1 cellular context compared by ENCODE assay signal in the genomic region with DNA sequence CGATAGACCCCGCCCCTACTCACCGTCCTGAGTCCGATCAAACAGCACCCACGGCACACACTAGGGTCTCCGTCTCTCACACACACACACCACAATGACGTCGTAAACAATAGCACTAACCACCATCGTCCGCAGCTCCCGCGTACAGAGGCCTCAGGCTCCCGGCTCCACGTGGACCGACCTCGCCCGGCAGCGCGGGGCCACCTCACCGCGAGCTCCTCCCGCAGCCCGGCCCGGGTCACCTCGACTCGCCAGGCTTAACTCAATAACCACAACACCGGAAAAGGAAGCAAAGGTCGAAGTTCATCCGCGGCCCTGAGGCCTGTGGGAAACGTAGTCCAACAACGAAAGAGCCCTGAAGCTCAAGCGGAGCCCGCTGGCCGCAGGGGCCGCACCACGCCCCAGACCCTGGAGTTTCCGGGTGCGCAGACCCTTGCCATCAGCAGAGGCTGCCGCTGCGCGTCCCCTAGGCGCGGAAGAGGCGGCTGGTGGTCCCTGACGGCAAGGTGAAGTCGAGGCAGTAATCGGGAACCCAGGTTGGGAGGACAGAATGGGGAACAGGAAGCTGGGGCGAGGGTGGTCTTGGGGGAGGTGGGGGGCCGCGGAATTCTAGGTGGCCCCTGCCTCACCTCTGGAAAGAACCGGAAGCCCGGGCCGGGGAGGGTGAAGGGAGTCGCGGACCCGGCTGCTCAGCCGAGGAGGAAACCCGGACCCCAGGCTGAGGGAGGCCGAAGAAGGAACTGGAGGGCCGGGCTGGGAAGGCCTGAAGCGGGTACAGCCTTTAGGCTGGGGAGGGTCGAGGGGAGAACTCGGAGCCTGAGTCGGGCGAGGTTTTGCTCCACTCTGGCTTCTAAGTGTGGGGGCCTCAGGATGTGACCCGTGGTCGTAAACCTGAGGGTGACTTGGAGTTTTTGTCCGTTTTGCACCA.
TF ChIP-seq lines count a peak whose summit lies in the region.

A gene (minus strand): TSS at position 273 of the 928 bp plus-strand sequence. CDS start 946 bp downstream, outside the sequence.

TF ChIP-seq in GM12878, 131 proteins besides CTCF, POLR2A, EP300 and RAD21 (continued from another document and continues in another):
- TF ChIP-seq, protein P1, sequence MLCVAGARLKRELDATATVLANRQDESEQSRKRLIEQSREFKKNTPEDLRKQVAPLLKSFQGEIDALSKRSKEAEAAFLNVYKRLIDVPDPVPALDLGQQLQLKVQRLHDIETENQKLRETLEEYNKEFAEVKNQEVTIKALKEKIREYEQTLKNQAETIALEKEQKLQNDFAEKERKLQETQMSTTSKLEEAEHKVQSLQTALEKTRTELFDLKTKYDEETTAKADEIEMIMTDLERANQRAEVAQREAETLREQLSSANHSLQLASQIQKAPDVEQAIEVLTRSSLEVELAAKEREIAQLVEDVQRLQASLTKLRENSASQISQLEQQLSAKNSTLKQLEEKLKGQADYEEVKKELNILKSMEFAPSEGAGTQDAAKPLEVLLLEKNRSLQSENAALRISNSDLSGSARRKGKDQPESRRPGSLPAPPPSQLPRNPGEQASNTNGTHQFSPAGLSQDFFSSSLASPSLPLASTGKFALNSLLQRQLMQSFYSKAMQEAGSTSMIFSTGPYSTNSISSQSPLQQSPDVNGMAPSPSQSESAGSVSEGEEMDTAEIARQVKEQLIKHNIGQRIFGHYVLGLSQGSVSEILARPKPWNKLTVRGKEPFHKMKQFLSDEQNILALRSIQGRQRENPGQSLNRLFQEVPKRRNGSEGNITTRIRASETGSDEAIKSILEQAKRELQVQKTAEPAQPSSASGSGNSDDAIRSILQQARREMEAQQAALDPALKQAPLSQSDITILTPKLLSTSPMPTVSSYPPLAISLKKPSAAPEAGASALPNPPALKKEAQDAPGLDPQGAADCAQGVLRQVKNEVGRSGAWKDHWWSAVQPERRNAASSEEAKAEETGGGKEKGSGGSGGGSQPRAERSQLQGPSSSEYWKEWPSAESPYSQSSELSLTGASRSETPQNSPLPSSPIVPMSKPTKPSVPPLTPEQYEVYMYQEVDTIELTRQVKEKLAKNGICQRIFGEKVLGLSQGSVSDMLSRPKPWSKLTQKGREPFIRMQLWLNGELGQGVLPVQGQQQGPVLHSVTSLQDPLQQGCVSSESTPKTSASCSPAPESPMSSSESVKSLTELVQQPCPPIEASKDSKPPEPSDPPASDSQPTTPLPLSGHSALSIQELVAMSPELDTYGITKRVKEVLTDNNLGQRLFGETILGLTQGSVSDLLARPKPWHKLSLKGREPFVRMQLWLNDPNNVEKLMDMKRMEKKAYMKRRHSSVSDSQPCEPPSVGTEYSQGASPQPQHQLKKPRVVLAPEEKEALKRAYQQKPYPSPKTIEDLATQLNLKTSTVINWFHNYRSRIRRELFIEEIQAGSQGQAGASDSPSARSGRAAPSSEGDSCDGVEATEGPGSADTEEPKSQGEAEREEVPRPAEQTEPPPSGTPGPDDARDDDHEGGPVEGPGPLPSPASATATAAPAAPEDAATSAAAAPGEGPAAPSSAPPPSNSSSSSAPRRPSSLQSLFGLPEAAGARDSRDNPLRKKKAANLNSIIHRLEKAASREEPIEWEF (IDR thresholded peaks at IDR 0.05; ENCODE audit: insufficient replicate concordance, low read depth, low read length), result no peak
- TF ChIP-seq, protein P2, sequence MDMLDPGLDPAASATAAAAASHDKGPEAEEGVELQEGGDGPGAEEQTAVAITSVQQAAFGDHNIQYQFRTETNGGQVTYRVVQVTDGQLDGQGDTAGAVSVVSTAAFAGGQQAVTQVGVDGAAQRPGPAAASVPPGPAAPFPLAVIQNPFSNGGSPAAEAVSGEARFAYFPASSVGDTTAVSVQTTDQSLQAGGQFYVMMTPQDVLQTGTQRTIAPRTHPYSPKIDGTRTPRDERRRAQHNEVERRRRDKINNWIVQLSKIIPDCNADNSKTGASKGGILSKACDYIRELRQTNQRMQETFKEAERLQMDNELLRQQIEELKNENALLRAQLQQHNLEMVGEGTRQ (IDR thresholded peaks at IDR 0.05; ENCODE audit: borderline replicate concordance, low read depth, low read length), result no peak
- TF ChIP-seq SMC3 (IDR thresholded peaks at IDR 0.05; ENCODE audit: borderline replicate concordance, low read length) (no peak), TAF1 (IDR thresholded peaks at IDR 0.05; ENCODE audit: borderline replicate concordance, low read depth, low read length) (peak; percentile 60; the same call in 1 of the 2 replicates), EGR1 (IDR thresholded peaks at IDR 0.05; ENCODE audit: borderline replicate concordance in 1 of 2, low read depth in 2 of 2, low read length in 2 of 2) (no peak), NR2F1 (conservative IDR thresholded peaks at IDR 0.05) (peak; percentile 89), JUND (IDR thresholded peaks at IDR 0.05; ENCODE audit: low read depth, low read length) (no peak), ZNF207 (IDR thresholded peaks at IDR 0.05; ENCODE audit: borderline replicate concordance) (0 out of 2 replicates have a peak, but pooled peaks have one; percentile 47), CREB1 (IDR thresholded peaks at IDR 0.05; ENCODE audit: low read depth) (peak; percentile 69; the same call in 1 of the 2 replicates), POLR2AphosphoS5 (IDR thresholded peaks at IDR 0.05; ENCODE audit: low read length) (peak; percentile 92), ZNF24 (IDR thresholded peaks at IDR 0.05) (no peak), SIN3A (IDR thresholded peaks at IDR 0.05; ENCODE audit: low read depth, low read length) (peak; percentile 89), PAX5 (IDR thresholded peaks at IDR 0.05; ENCODE audit: borderline replicate concordance, low read depth, low read length) (no peak), SREBF2 (IDR thresholded peaks at IDR 0.05; ENCODE audit: low read length) (no peak), CBX5 (IDR thresholded peaks at IDR 0.05; ENCODE audit: low read depth) (peak; percentile 67; the same call in 1 of the 2 replicates), TCF7 (IDR thresholded peaks at IDR 0.05; ENCODE audit: borderline replicate concordance) (no peak), IKZF1 (conservative IDR thresholded peaks at IDR 0.05) (peak; percentile 98), RB1 (IDR thresholded peaks at IDR 0.05; ENCODE audit: borderline replicate concordance) (peak; percentile 69; the same call in 1 of the 2 replicates), ATF7 (IDR thresholded peaks at IDR 0.05; ENCODE audit: low read depth) (peak; percentile 87), MXI1 (IDR thresholded peaks at IDR 0.05; ENCODE audit: low read depth, low read length) (peak; percentile 96), YBX1 (IDR thresholded peaks at IDR 0.05) (no peak), HDGF (IDR thresholded peaks at IDR 0.05) (peak; percentile 96), SP1 (IDR thresholded peaks at IDR 0.05; ENCODE audit: low read depth, low read length) (no peak), CBX3 (IDR thresholded peaks at IDR 0.05; ENCODE audit: borderline replicate concordance, low read depth) (no peak), PAX8 (IDR thresholded peaks at IDR 0.05) (no peak), RBBP5 (conservative IDR thresholded peaks at IDR 0.05) (no peak), YY1 (IDR thresholded peaks at IDR 0.05; ENCODE audit: low read depth, low read length) (0 out of 2 replicates have a peak, but pooled peaks have one; percentile 60), NR2C2 (IDR thresholded peaks at IDR 0.05; ENCODE audit: borderline replicate concordance, control insufficient read depth, insufficient read length, low read depth) (peak; percentile 98), MEF2A (IDR thresholded peaks at IDR 0.05; ENCODE audit: insufficient read depth, low read depth, low read length) (no peak), POLR2AphosphoS2 (IDR thresholded peaks at IDR 0.05; ENCODE audit: low read depth, low read length) (peak; percentile 76; the same call in 1 of the 2 replicates), NR2C1 (IDR thresholded peaks at IDR 0.05) (peak; percentile 100), RCOR1 (conservative IDR thresholded peaks at IDR 0.05; ENCODE audit: low read depth, low read length) (no peak), SUZ12 (IDR thresholded peaks at IDR 0.05; ENCODE audit: unreplicated experiment) (no peak), GATAD2B (conservative IDR thresholded peaks at IDR 0.05; ENCODE audit: low read depth) (no peak; the same call in 1 of the 2 replicates)
- TF ChIP-seq, protein P3, sequence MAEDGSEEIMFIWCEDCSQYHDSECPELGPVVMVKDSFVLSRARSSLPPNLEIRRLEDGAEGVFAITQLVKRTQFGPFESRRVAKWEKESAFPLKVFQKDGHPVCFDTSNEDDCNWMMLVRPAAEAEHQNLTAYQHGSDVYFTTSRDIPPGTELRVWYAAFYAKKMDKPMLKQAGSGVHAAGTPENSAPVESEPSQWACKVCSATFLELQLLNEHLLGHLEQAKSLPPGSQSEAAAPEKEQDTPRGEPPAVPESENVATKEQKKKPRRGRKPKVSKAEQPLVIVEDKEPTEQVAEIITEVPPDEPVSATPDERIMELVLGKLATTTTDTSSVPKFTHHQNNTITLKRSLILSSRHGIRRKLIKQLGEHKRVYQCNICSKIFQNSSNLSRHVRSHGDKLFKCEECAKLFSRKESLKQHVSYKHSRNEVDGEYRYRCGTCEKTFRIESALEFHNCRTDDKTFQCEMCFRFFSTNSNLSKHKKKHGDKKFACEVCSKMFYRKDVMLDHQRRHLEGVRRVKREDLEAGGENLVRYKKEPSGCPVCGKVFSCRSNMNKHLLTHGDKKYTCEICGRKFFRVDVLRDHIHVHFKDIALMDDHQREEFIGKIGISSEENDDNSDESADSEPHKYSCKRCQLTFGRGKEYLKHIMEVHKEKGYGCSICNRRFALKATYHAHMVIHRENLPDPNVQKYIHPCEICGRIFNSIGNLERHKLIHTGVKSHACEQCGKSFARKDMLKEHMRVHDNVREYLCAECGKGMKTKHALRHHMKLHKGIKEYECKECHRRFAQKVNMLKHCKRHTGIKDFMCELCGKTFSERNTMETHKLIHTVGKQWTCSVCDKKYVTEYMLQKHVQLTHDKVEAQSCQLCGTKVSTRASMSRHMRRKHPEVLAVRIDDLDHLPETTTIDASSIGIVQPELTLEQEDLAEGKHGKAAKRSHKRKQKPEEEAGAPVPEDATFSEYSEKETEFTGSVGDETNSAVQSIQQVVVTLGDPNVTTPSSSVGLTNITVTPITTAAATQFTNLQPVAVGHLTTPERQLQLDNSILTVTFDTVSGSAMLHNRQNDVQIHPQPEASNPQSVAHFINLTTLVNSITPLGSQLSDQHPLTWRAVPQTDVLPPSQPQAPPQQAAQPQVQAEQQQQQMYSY (CRISPR knock-in tag; IDR thresholded peaks at IDR 0.05), result no peak
- TF ChIP-seq, protein P4, sequence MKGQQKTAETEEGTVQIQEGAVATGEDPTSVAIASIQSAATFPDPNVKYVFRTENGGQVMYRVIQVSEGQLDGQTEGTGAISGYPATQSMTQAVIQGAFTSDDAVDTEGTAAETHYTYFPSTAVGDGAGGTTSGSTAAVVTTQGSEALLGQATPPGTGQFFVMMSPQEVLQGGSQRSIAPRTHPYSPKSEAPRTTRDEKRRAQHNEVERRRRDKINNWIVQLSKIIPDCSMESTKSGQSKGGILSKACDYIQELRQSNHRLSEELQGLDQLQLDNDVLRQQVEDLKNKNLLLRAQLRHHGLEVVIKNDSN (IDR thresholded peaks at IDR 0.05; ENCODE audit: borderline replicate concordance, extremely low read length, insufficient read depth, low read depth, low read length), result no peak
- TF ChIP-seq, protein P5, sequence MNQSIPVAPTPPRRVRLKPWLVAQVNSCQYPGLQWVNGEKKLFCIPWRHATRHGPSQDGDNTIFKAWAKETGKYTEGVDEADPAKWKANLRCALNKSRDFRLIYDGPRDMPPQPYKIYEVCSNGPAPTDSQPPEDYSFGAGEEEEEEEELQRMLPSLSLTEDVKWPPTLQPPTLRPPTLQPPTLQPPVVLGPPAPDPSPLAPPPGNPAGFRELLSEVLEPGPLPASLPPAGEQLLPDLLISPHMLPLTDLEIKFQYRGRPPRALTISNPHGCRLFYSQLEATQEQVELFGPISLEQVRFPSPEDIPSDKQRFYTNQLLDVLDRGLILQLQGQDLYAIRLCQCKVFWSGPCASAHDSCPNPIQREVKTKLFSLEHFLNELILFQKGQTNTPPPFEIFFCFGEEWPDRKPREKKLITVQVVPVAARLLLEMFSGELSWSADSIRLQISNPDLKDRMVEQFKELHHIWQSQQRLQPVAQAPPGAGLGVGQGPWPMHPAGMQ (IDR thresholded peaks at IDR 0.05; ENCODE audit: borderline replicate concordance), result 0 out of 2 replicates have a peak, but pooled peaks have one; percentile 35
- TF ChIP-seq, protein P6, sequence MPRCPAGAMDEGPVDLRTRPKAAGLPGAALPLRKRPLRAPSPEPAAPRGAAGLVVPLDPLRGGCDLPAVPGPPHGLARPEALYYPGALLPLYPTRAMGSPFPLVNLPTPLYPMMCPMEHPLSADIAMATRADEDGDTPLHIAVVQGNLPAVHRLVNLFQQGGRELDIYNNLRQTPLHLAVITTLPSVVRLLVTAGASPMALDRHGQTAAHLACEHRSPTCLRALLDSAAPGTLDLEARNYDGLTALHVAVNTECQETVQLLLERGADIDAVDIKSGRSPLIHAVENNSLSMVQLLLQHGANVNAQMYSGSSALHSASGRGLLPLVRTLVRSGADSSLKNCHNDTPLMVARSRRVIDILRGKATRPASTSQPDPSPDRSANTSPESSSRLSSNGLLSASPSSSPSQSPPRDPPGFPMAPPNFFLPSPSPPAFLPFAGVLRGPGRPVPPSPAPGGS (IDR thresholded peaks at IDR 0.05; ENCODE audit: borderline replicate concordance, insufficient read depth, low read depth, low read length, poor library complexity, severe bottlenecking), result no peak
- TF ChIP-seq, protein P7, sequence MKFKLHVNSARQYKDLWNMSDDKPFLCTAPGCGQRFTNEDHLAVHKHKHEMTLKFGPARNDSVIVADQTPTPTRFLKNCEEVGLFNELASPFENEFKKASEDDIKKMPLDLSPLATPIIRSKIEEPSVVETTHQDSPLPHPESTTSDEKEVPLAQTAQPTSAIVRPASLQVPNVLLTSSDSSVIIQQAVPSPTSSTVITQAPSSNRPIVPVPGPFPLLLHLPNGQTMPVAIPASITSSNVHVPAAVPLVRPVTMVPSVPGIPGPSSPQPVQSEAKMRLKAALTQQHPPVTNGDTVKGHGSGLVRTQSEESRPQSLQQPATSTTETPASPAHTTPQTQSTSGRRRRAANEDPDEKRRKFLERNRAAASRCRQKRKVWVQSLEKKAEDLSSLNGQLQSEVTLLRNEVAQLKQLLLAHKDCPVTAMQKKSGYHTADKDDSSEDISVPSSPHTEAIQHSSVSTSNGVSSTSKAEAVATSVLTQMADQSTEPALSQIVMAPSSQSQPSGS (IDR thresholded peaks at IDR 0.05; ENCODE audit: low read length), result no peak
- TF ChIP-seq, protein P8, sequence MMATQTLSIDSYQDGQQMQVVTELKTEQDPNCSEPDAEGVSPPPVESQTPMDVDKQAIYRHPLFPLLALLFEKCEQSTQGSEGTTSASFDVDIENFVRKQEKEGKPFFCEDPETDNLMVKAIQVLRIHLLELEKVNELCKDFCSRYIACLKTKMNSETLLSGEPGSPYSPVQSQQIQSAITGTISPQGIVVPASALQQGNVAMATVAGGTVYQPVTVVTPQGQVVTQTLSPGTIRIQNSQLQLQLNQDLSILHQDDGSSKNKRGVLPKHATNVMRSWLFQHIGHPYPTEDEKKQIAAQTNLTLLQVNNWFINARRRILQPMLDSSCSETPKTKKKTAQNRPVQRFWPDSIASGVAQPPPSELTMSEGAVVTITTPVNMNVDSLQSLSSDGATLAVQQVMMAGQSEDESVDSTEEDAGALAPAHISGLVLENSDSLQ (IDR thresholded peaks at IDR 0.05), result 0 out of 2 replicates have a peak, but pooled peaks have one; percentile 74
